In genomic region chr1:198680174-198680871, GRCh38 we compare ENCODE assay signal across 8 cellular contexts. TPM values are rescaled to one million over a fixed set of nuclear protein-coding genes. Genes with fewer than 3 reads are reported as not detected.
DNase-seq lines count a peak whose midpoint lies in the region; ATAC-seq and TF ChIP-seq lines count a peak whose summit lies in the region.

No MANE protein-coding gene starts in this region.

- CTCF ChIA-PET in activated CD8-positive, alpha-beta memory T cell treated with anti-CD3 and anti-CD28 coated beads, Interleukin-2, amount 10 ng/mL, durations not matched to agents 7 days and 5 days (lab: Charles Lee), result interaction anchor here (1.3 to 3.0 kb wide), 7 partner anchors 10 to 157 kb away, joined by 3 to 11 read pairs (median 6); partner anchors contain the start of gene PTPRC
- CTCF ChIA-PET in Calu3 (lab: Charles Lee), result no interaction called here

- H3K4me1 Mint-ChIP-seq in activated CD8-positive, alpha-beta memory T cell treated with anti-CD3 and anti-CD28 coated beads, Interleukin-2, amount 10 ng/mL, durations not matched to agents 7 days and 5 days, result peaks cover 82% of the 10 kb centered on the region
- H3K4me1 Mint-ChIP-seq in Calu3 (ENCODE audit: low read depth, unreplicated experiment), result peaks cover 29% of the 10 kb centered on the region

- peaks cover 89% of the 10 kb centered on the region for H3K79me2 ChIP-seq in SU-DHL-6 (ENCODE audit: insufficient read depth, low read length)

- H3K9me3 Mint-ChIP-seq in activated CD8-positive, alpha-beta memory T cell treated with anti-CD3 and anti-CD28 coated beads, Interleukin-2, amount 10 ng/mL, durations not matched to agents 7 days and 5 days (ENCODE audit: low read depth), result no peaks in the 10 kb centered on the region
- no peaks in the 10 kb centered on the region for H3K9me3 Mint-ChIP-seq in Calu3 (ENCODE audit: low read depth, unreplicated experiment)

- peaks cover 52% of the 10 kb centered on the region for H3K36me3 Mint-ChIP-seq in activated CD8-positive, alpha-beta memory T cell treated with anti-CD3 and anti-CD28 coated beads, Interleukin-2, amount 10 ng/mL, durations not matched to agents 7 days and 5 days
- H3K36me3 Mint-ChIP-seq in Calu3 (ENCODE audit: insufficient read depth, unreplicated experiment), result no peaks in the 10 kb centered on the region

- peak overlapping the region; percentile 48 for H3K9ac ChIP-seq in SU-DHL-6 (ENCODE audit: low read length)

- H3K4me2 ChIP-seq in SU-DHL-6 (ENCODE audit: low read depth, low read length, poor library complexity, severe bottlenecking), result peak overlapping the region; percentile 95

- ATAC-seq in activated CD8-positive, alpha-beta memory T cell treated with anti-CD3 and anti-CD28 coated beads, Interleukin-2, amount 10 ng/mL, durations not matched to agents 7 days and 5 days, result no peak

- H3F3A ChIP-seq in SU-DHL-6 (ENCODE audit: insufficient read depth), result peaks cover 91% of the 10 kb centered on the region

- DNase-seq in activated CD8-positive, alpha-beta memory T cell treated with anti-CD3 and anti-CD28 coated beads, Interleukin-2, amount 10 ng/mL, durations not matched to agents 7 days and 5 days, result peak; percentile 57
- no peak for DNase-seq in activated CD8-positive, alpha-beta memory T cell treated with anti-CD3 and anti-CD28 coated beads, Interleukin-2, amount 50 U/mL, for 4 hours
- DNase-seq in esophagus squamous epithelium (lab: John Stamatoyannopoulos, UW), result no peak
- DNase-seq in testis, result no peak
- DNase-seq in Calu3, result no peak
- no peak for DNase-seq in BE2C
- DNase-seq in globus pallidus (ENCODE audit: low spot score), result no peak

- no peak overlapping the region for H2AFZ ChIP-seq in SU-DHL-6 (ENCODE audit: low read depth, low read length, severe bottlenecking)

- 79 to 85% methylated on average over 15 of the region's 15 CpGs for WGBS in esophagus squamous epithelium, 2 donors
- WGBS in testis, 2 donors, result 55 to 61% methylated on average over 15 of the region's 15 CpGs

- no peaks in the 10 kb centered on the region for H3K9me3 ChIP-seq in SU-DHL-6 (ENCODE audit: insufficient read depth, low read length)
- H3K9me3 ChIP-seq in esophagus squamous epithelium, result no peaks in the 10 kb centered on the region
- H3K9me3 ChIP-seq in testis, result no peaks in the 10 kb centered on the region
- H3K9me3 ChIP-seq in BE2C, result no peaks in the 10 kb centered on the region

- no peaks in the 10 kb centered on the region for H3K27me3 Mint-ChIP-seq in activated CD8-positive, alpha-beta memory T cell treated with anti-CD3 and anti-CD28 coated beads, Interleukin-2, amount 10 ng/mL, durations not matched to agents 7 days and 5 days
- no peaks in the 10 kb centered on the region for H3K27me3 Mint-ChIP-seq in Calu3 (ENCODE audit: unreplicated experiment)

- TF ChIP-seq POLR2A in esophagus squamous epithelium (IDR thresholded peaks at IDR 0.05) (no peak), testis (IDR thresholded peaks at IDR 0.05) (no peak)

- peak overlapping the region; percentile 91 for H3K4me3 Mint-ChIP-seq in activated CD8-positive, alpha-beta memory T cell treated with anti-CD3 and anti-CD28 coated beads, Interleukin-2, amount 10 ng/mL, durations not matched to agents 7 days and 5 days
- no peak overlapping the region for H3K4me3 Mint-ChIP-seq in Calu3 (ENCODE audit: low read depth, unreplicated experiment)

- BruUV-seq in Calu3 (replicated peaks; lab: Mats Ljungman, UMichigan), result no TSS peak

- H3K27ac Mint-ChIP-seq in activated CD8-positive, alpha-beta memory T cell treated with anti-CD3 and anti-CD28 coated beads, Interleukin-2, amount 10 ng/mL, durations not matched to agents 7 days and 5 days, result peak overlapping the region; percentile 93
- no peak overlapping the region for H3K27ac Mint-ChIP-seq in Calu3 (ENCODE audit: unreplicated experiment)

- H3K27ac ChIP-seq in SU-DHL-6 (ENCODE audit: low read depth, low read length), result peak overlapping the region; percentile 99
- peak overlapping the region; percentile 20 to 72 (median 44) for H3K27ac ChIP-seq in esophagus squamous epithelium
- no peak overlapping the region for H3K27ac ChIP-seq in testis

- H3K27me3 ChIP-seq in SU-DHL-6 (ENCODE audit: low read length) (no peaks in the 10 kb centered on the region), esophagus squamous epithelium (no peaks in the 10 kb centered on the region), testis (no peaks in the 10 kb centered on the region), BE2C (no peaks in the 10 kb centered on the region)

- intact Hi-C loops in esophagus squamous epithelium (cut with DNase I), result no loop called here
- intact Hi-C loops in testis (cut with DNase I; ENCODE audit: low total_unique reads), result no loop called here
- intact Hi-C loops in Calu3 (cut with micrococcal nuclease; ENCODE audit: unreplicated experiment), result loop anchor here (5.0 to 10.0 kb wide), 6 partner anchors 153 to 1286 kb away; no protein-coding TSS in a partner anchor

- H3K4me3 ChIP-seq in SU-DHL-6 (ENCODE audit: insufficient read depth, low read length, poor library complexity, severe bottlenecking), result no peak overlapping the region
- peak overlapping the region in 1 of 4 donors; percentile 19 for H3K4me3 ChIP-seq in esophagus squamous epithelium
- peak overlapping the region; percentile 46 to 57 for H3K4me3 ChIP-seq in testis
- H3K4me3 ChIP-seq in BE2C (ENCODE audit: low read depth, low read length), result no peak overlapping the region

- H3K9me2 ChIP-seq in SU-DHL-6 (replicated peaks; ENCODE audit: insufficient read depth, low read length), result no peaks in the 10 kb centered on the region

- no peaks in the 10 kb centered on the region for H3K4me1 ChIP-seq in esophagus squamous epithelium
- no peaks in the 10 kb centered on the region for H3K4me1 ChIP-seq in testis
- H3K4me1 ChIP-seq in BE2C, result peaks cover 50% of the 10 kb centered on the region

- H3K36me3 ChIP-seq in SU-DHL-6 (ENCODE audit: low read length), result no peaks in the 10 kb centered on the region
- no peaks in the 10 kb centered on the region for H3K36me3 ChIP-seq in esophagus squamous epithelium
- no peaks in the 10 kb centered on the region for H3K36me3 ChIP-seq in testis (ENCODE audit: low read depth, missing control alignments)
- no peaks in the 10 kb centered on the region for H3K36me3 ChIP-seq in BE2C

- no peaks in the 10 kb centered on the region for H4K20me1 ChIP-seq in SU-DHL-6 (ENCODE audit: low read depth, low read length)

- TF ChIP-seq CTCF in SU-DHL-6 (IDR thresholded peaks at IDR 0.05; ENCODE audit: insufficient read depth, low read length, poor library complexity, severe bottlenecking) (no peak), esophagus squamous epithelium (IDR thresholded peaks at IDR 0.05) (no peak), testis (IDR thresholded peaks at IDR 0.05) (no peak), Calu3 (IDR thresholded peaks at IDR 0.05; ENCODE audit: unreplicated experiment) (no peak), BE2C (IDR thresholded peaks at IDR 0.05; ENCODE audit: low read depth, low read length) (no peak)

RNA-seq across cellular contexts. Expression of gene PTPRC, which starts 41.5 kb away (rescaled TPM):
- 100 to 1,000 TPM; 556 to 674 TPM for total RNA-seq in activated CD8-positive, alpha-beta memory T cell treated with anti-CD3 and anti-CD28 coated beads, Interleukin-2, amount 10 ng/mL, durations not matched to agents 7 days and 5 days
- 10 to 100 TPM in 3 of 4 donors, 1 to 10 TPM in 1; 9.2 to 39.1 (median 14.9) TPM for total RNA-seq in esophagus squamous epithelium
- 1 to 10 TPM; 5.1 to 9.7 TPM for total RNA-seq in testis
- polyA plus RNA-seq in testis (ENCODE audit: insufficient read depth, low read depth, low replicate concordance), result 10.8 TPM
- total RNA-seq in Calu3 (2022), result not detected in 2 replicates
- 0.60 TPM for polyA plus RNA-seq in BE2C (2012; ENCODE audit: insufficient read depth, insufficient read length, low read depth)

Comparison
In these comparisons a context has a peak if more than half of its experiments do, and no peak if none do; other contexts are left out.
1. H3K27ac ChIP-seq: peak in SU-DHL-6 (single experiment) and esophagus squamous epithelium (4 of 4); none in testis (0 of 2).
2. H3K4me3 ChIP-seq: peak in testis (2 of 2); none in SU-DHL-6 (single experiment) and BE2C (single experiment).
3. RNA of gene PTPRC, which starts 41.5 kb away (total RNA-seq): 556 to 674 TPM in activated CD8-positive, alpha-beta memory T cell treated with anti-CD3 and anti-CD28 coated beads, Interleukin-2, amount 10 ng/mL, durations not matched to agents 7 days and 5 days; 9.2 to 39.1 TPM in esophagus squamous epithelium, 5.1 to 9.7 TPM in testis and not detected in Calu3; every median in the first group is over 10 times any median in the second.